21 cellular contexts compared by ENCODE assay signal in the genomic region with DNA sequence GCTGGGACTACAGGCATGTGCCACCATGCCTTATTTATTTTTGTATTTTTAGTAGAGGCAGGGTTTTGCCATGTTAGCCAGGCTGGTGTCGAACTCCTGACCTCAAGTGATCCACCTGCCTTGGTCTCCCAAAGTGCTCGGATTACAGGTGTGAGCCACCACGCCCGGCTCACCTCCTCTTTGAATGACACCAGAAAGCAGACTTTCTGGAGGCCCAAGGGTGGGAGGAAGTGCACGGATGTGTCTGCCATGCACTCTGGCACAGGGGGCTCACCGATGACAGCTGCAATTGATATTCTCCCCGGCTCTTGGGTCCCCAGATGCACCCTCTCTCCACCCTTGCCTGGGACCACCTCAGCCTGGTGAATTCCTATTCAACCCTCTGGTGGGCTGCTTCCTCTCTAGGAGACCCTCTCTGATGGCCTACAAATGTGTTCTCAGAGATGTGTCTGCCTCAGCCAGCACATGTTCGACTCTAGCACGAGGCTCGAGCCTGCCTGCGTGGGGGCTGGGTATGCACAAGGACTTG.
"Had no signal": no experiment of that assay in that cellular context is flagged by ENCODE, and none has a peak within 500 bp of the region (broad histone marks: within the 10 kb centered on the region; RNA-seq: fewer than 3 reads in every experiment).

No MANE protein-coding gene starts in this region.

- H3K36me3 Mint-ChIP-seq: memory B cell; natural killer cell treated with Interleukin-12 subunit alpha and Interleukin-12 subunit beta and Interleukin-15 and Interleukin-18, amount 100 ng/mL, for 72 hours; stimulated activated memory B cell treated with anti-CD40 and anti-IgM and Interleukin-4, amounts not matched to agents 10 μg/mL and 1 μg/mL and 100 μg/mL, for 72 hours had no signal

- H3K9me3 ChIP-seq: heart left ventricle, left lung, lower lobe of right lung, tibial artery, upper lobe of left lung, vagina had no signal

- H3K4me3 ChIP-seq: dorsolateral prefrontal cortex, heart left ventricle, left lung, lower lobe of right lung, smooth muscle cell, tibial artery, upper lobe of left lung, vagina had no signal

- H3K4me1 Mint-ChIP-seq: memory B cell; stimulated activated memory B cell treated with anti-CD40 and anti-IgM and Interleukin-4, amounts not matched to agents 10 μg/mL and 1 μg/mL and 100 μg/mL, for 72 hours had no signal

- H3K36me3 ChIP-seq: heart left ventricle, left lung, lower lobe of right lung, tibial artery, upper lobe of left lung, vagina had no signal

- H3K27me3 ChIP-seq: heart left ventricle, left lung, upper lobe of left lung, vagina had no signal

- H3K4me1 ChIP-seq: tibial artery had no signal

- H3K4me2 ChIP-seq: smooth muscle cell had no signal

- H3K27ac ChIP-seq: dorsolateral prefrontal cortex, heart left ventricle, left lung, lower lobe of right lung, tibial artery, upper lobe of left lung, vagina had no signal

- FAIRE-seq: endometrium, frontal cortex, islet of Langerhans had no signal

- DNase-seq: cortex of kidney; effector CD8-positive, alpha-beta T cell; heart left ventricle; hypothalamus; left lung; lower lobe of right lung; midbrain; stimulated activated CD4-positive, alpha-beta T cell treated with anti-CD3 and anti-CD28 coated beads, Interleukin-4, amount 100 ng/mL, for 24 hours; tibial artery had no signal

- H3K27ac Mint-ChIP-seq: memory B cell; natural killer cell treated with Interleukin-12 subunit alpha and Interleukin-12 subunit beta and Interleukin-15 and Interleukin-18, amount 100 ng/mL, for 72 hours; stimulated activated memory B cell treated with anti-CD40 and anti-IgM and Interleukin-4, amounts not matched to agents 10 μg/mL and 1 μg/mL and 100 μg/mL, for 72 hours; stimulated activated naive CD8-positive, alpha-beta T cell treated with anti-CD3 and anti-CD28 coated beads, Interleukin-15, Interleukin-2, amounts not matched to agents 100 ng/mL and 50 ng/mL, for 24 hours had no signal

- H3K4me3 Mint-ChIP-seq: memory B cell; natural killer cell treated with Interleukin-12 subunit alpha and Interleukin-12 subunit beta and Interleukin-15 and Interleukin-18, amount 100 ng/mL, for 72 hours; stimulated activated memory B cell treated with anti-CD40 and anti-IgM and Interleukin-4, amounts not matched to agents 10 μg/mL and 1 μg/mL and 100 μg/mL, for 72 hours; stimulated activated naive CD8-positive, alpha-beta T cell treated with anti-CD3 and anti-CD28 coated beads, Interleukin-15, Interleukin-2, amounts not matched to agents 100 ng/mL and 50 ng/mL, for 24 hours had no signal

- ATAC-seq: esophagus mucosa; heart left ventricle; left lung; lower lobe of right lung; natural killer cell treated with Interleukin-12 subunit alpha and Interleukin-12 subunit beta and Interleukin-15 and Interleukin-18, amount 100 ng/mL, for 72 hours; stimulated activated memory B cell treated with anti-CD40 and anti-IgM and Interleukin-4, amounts not matched to agents 10 μg/mL and 1 μg/mL and 100 μg/mL, for 72 hours had no signal

- H3K9me3 Mint-ChIP-seq: memory B cell; natural killer cell treated with Interleukin-12 subunit alpha and Interleukin-12 subunit beta and Interleukin-15 and Interleukin-18, amount 100 ng/mL, for 72 hours; stimulated activated memory B cell treated with anti-CD40 and anti-IgM and Interleukin-4, amounts not matched to agents 10 μg/mL and 1 μg/mL and 100 μg/mL, for 72 hours; stimulated activated naive CD8-positive, alpha-beta T cell treated with anti-CD3 and anti-CD28 coated beads, Interleukin-15, Interleukin-2, amounts not matched to agents 100 ng/mL and 50 ng/mL, for 24 hours had no signal
